28 cellular contexts compared by ENCODE assay signal in the genomic region with DNA sequence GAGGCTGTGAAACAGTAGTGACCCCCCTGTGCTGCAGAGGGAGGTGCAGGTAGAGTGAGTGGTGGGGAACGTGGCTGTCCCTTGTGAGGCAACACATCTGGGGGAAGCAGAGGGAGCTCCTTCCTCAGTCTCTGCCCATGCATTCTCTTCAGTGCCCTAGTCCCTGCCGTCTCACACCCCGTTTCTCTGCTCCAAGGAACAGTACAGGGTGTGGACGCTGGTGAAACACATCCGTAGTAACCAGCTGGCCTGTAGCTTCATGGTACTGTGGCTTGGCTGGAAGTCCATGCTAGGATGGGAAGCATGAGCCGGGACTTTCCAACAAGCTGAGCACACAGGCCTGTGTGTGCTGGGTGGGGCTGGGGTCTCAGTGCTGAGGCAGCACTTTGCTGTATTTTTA. TPM values are rescaled to one million over a fixed set of nuclear protein-coding genes. Genes with fewer than 3 reads are reported as not detected.
"Had no signal": no experiment of that assay in that cellular context is flagged by ENCODE, and none has a peak within 500 bp of the region (broad histone marks: within the 10 kb centered on the region; RNA-seq: fewer than 3 reads in every experiment).

No MANE protein-coding gene starts in this region.

- H3K4me1 Mint-ChIP-seq: activated CD4-positive, alpha-beta T cell treated with anti-CD3 and anti-CD28 coated beads, Interleukin-2, amount 10 ng/mL, durations not matched to agents 7 days and 5 days; activated T-helper 17 cell treated with anti-CD3 and anti-CD28 coated beads, Interleukin-2, amount 50 U/mL, for 72 hours; brain; T-helper 17 cell had no signal

- H3K9me3 Mint-ChIP-seq: activated CD4-positive, alpha-beta memory T cell treated with anti-CD3 and anti-CD28 coated beads for 36 hours; activated CD4-positive, alpha-beta T cell treated with anti-CD3 and anti-CD28 coated beads, Interleukin-2, amount 10 ng/mL, durations not matched to agents 7 days and 5 days; activated naive CD4-positive, alpha-beta T cell treated with anti-CD3 and anti-CD28 coated beads for 36 hours; activated T-helper 17 cell treated with anti-CD3 and anti-CD28 coated beads, Interleukin-2, amount 50 U/mL, for 72 hours had no signal

- H3K27me3 ChIP-seq: Peyer's patch, SJSA1 had no signal

- H3K27ac ChIP-seq: Peyer's patch, RWPE1, SJSA1 had no signal

- H3K4me3 Mint-ChIP-seq: activated CD4-positive, alpha-beta memory T cell treated with anti-CD3 and anti-CD28 coated beads for 36 hours; activated CD4-positive, alpha-beta T cell treated with anti-CD3 and anti-CD28 coated beads, Interleukin-2, amount 10 ng/mL, durations not matched to agents 7 days and 5 days; activated naive CD4-positive, alpha-beta T cell treated with anti-CD3 and anti-CD28 coated beads for 36 hours; activated naive CD8-positive, alpha-beta T cell; activated T-helper 17 cell treated with anti-CD3 and anti-CD28 coated beads, Interleukin-2, amount 50 U/mL, for 72 hours; brain; T-helper 17 cell had no signal

- DNase-seq: activated CD4-positive, alpha-beta memory T cell treated with anti-CD3 and anti-CD28 coated beads for 36 hours; activated CD4-positive, alpha-beta T cell treated with anti-CD3 and anti-CD28 coated beads, Interleukin-2, amount 10 ng/mL, durations not matched to agents 7 days and 5 days; activated CD4-positive, CD25-positive, alpha-beta regulatory T cell; activated gamma-delta T cell; activated naive CD4-positive, alpha-beta T cell treated with anti-CD3 and anti-CD28 coated beads for 36 hours; activated T-cell treated with anti-CD3 and anti-CD28 coated beads for 4 hours; activated T-cell treated with anti-CD3 and anti-CD28 coated beads, Interleukin-2, amount 50 U/mL, for 48 hours; amygdala; Karpas-422; MM.1S; NCI-H1105; NCI-H1436 treated with DMSO at 0.1 percent for 48 hours; NCI-H187; NCI-H2081; NCI-H510A treated with DMSO at 0.1 percent for 48 hours; NCI-H69; Peyer's patch; SHP77; T-helper 17 cell; T1000 had no signal

- H3K27ac Mint-ChIP-seq: activated CD4-positive, alpha-beta memory T cell treated with anti-CD3 and anti-CD28 coated beads for 36 hours; activated CD4-positive, alpha-beta T cell treated with anti-CD3 and anti-CD28 coated beads, Interleukin-2, amount 10 ng/mL, durations not matched to agents 7 days and 5 days; activated naive CD4-positive, alpha-beta T cell treated with anti-CD3 and anti-CD28 coated beads for 36 hours; activated naive CD8-positive, alpha-beta T cell; activated T-helper 17 cell treated with anti-CD3 and anti-CD28 coated beads, Interleukin-2, amount 50 U/mL, for 72 hours; brain; T-helper 17 cell had no signal

- H3K36me3 Mint-ChIP-seq: activated CD4-positive, alpha-beta memory T cell treated with anti-CD3 and anti-CD28 coated beads for 36 hours; activated naive CD8-positive, alpha-beta T cell; brain had no signal

- H3K9me3 ChIP-seq: Peyer's patch, SJSA1 had no signal

- ATAC-seq: activated T-helper 17 cell treated with anti-CD3 and anti-CD28 coated beads, Interleukin-2, amount 50 U/mL, for 72 hours; K562; T-helper 17 cell had no signal

- H3K4me3 ChIP-seq: K562, Peyer's patch, SJSA1 had no signal

- H3K36me3 ChIP-seq: Peyer's patch, SJSA1 had no signal

- H3K27me3 Mint-ChIP-seq: activated CD4-positive, alpha-beta memory T cell treated with anti-CD3 and anti-CD28 coated beads for 36 hours; activated CD4-positive, alpha-beta T cell treated with anti-CD3 and anti-CD28 coated beads, Interleukin-2, amount 10 ng/mL, durations not matched to agents 7 days and 5 days; T-helper 17 cell had no signal

RNA-seq across cellular contexts. Expression of gene CST3, which starts 25.4 kb away (rescaled TPM):
- total RNA-seq: activated T-helper 17 cell treated with anti-CD3 and anti-CD28 coated beads, Interleukin-2, amount 50 U/mL, for 72 hours had no signal

RNA-seq across cellular contexts. Expression of gene CST4, which starts 25.7 kb away (rescaled TPM):
- total RNA-seq: activated CD4-positive, alpha-beta memory T cell treated with anti-CD3 and anti-CD28 coated beads for 36 hours; activated CD4-positive, alpha-beta T cell treated with anti-CD3 and anti-CD28 coated beads, Interleukin-2, amount 10 ng/mL, durations not matched to agents 7 days and 5 days; activated CD8-positive, alpha-beta memory T cell treated with anti-CD3 and anti-CD28 coated beads for 36 hours; activated naive CD4-positive, alpha-beta T cell treated with anti-CD3 and anti-CD28 coated beads for 36 hours; activated T-helper 17 cell treated with anti-CD3 and anti-CD28 coated beads, Interleukin-2, amount 50 U/mL, for 72 hours; astrocyte; K562; Peyer's patch; SJSA1; T-helper 17 cell had no signal
- polyA plus RNA-seq: K562 had no signal

RNA-seq across cellular contexts. Expression of gene CST9, which starts 57.5 kb away (rescaled TPM):
- total RNA-seq: activated CD4-positive, alpha-beta memory T cell treated with anti-CD3 and anti-CD28 coated beads for 36 hours; activated CD4-positive, alpha-beta T cell treated with anti-CD3 and anti-CD28 coated beads, Interleukin-2, amount 10 ng/mL, durations not matched to agents 7 days and 5 days; activated CD8-positive, alpha-beta memory T cell treated with anti-CD3 and anti-CD28 coated beads for 36 hours; activated naive CD4-positive, alpha-beta T cell treated with anti-CD3 and anti-CD28 coated beads for 36 hours; activated T-helper 17 cell treated with anti-CD3 and anti-CD28 coated beads, Interleukin-2, amount 50 U/mL, for 72 hours; astrocyte; K562; Peyer's patch; SJSA1; T-helper 17 cell had no signal
- polyA plus RNA-seq: K562 had no signal
